ENCODE assay signal across 1 cellular context in genomic region chr2:178502751-178503150, GRCh38.
TF ChIP-seq lines count a peak whose summit lies in the region.

No MANE protein-coding gene starts in this region.

TF ChIP-seq in IMR-90, 13 proteins besides CTCF, POLR2A, EP300 and RAD21 (continued from another document):
- TF ChIP-seq USF2 (IDR thresholded peaks at IDR 0.05; ENCODE audit: low read depth, low read length) (no peak), MAFK (IDR thresholded peaks at IDR 0.05; ENCODE audit: low read depth, low read length) (0 out of 2 replicates have a peak, but pooled peaks have one; percentile 10), RFX5 (IDR thresholded peaks at IDR 0.05; ENCODE audit: low read depth, low read length) (no peak), SMC3 (IDR thresholded peaks at IDR 0.05; ENCODE audit: low read depth, low read length) (no peak), RCOR1 (IDR thresholded peaks at IDR 0.05; ENCODE audit: insufficient replicate concordance, low read length) (no peak)
